Comparison of ENCODE assay signal across 2 cellular contexts in genomic region chr21:37369307-37369854, GRCh38.
A peak's percentile ranks its signal among the peaks of the same experiment; 100 is the strongest.
TF ChIP-seq lines count a peak whose summit lies in the region.

No MANE protein-coding gene starts in this region.

TF ChIP-seq in HepG2, 621 proteins besides CTCF, POLR2A, EP300 and RAD21:
- no peak for TF ChIP-seq CCDC6 (CRISPR knock-in tag; IDR thresholded peaks at IDR 0.05)
- TF ChIP-seq ZBTB33 (CRISPR knock-in tag; IDR thresholded peaks at IDR 0.05) = peak; percentile 85; the same call in 1 of the 2 replicates
- no peak for TF ChIP-seq ZNF326 (CRISPR knock-in tag; IDR thresholded peaks at IDR 0.05; ENCODE audit: borderline replicate concordance)
- no peak for TF ChIP-seq ZNF776 (CRISPR knock-in tag; IDR thresholded peaks at IDR 0.05)
- no peak for TF ChIP-seq CBX5 (CRISPR knock-in tag; IDR thresholded peaks at IDR 0.05; ENCODE audit: borderline replicate concordance)

TF ChIP-seq in GM12878, 131 proteins besides CTCF, POLR2A, EP300 and RAD21:
- no peak for TF ChIP-seq ZBTB33 (IDR thresholded peaks at IDR 0.05)
- no peak for TF ChIP-seq GATAD2B (conservative IDR thresholded peaks at IDR 0.05; ENCODE audit: low read depth)
- no peak for TF ChIP-seq ZNF207 (IDR thresholded peaks at IDR 0.05; ENCODE audit: borderline replicate concordance)
- no peak for TF ChIP-seq BRCA1 (IDR thresholded peaks at IDR 0.05; ENCODE audit: low read depth, low read length)
- no peak for TF ChIP-seq ZNF622 (IDR thresholded peaks at IDR 0.05)
- TF ChIP-seq CBX5 (IDR thresholded peaks at IDR 0.05; ENCODE audit: low read depth) = no peak
- no peak for TF ChIP-seq ATF7 (IDR thresholded peaks at IDR 0.05; ENCODE audit: low read depth)
- TF ChIP-seq HDGF (IDR thresholded peaks at IDR 0.05) = no peak
